ENCODE assay signal across 10 cellular contexts in genomic region chr17:38452719-38453118, GRCh38. TPM values are rescaled to one million over a fixed set of nuclear protein-coding genes. Genes with fewer than 3 reads are reported as not detected.
DNase-seq lines count a peak whose midpoint lies in the region; TF ChIP-seq lines count a peak whose summit lies in the region.
"Had no signal": no experiment of that assay in that cellular context is flagged by ENCODE, and none has a peak within 500 bp of the region (broad histone marks: within the 10 kb centered on the region; RNA-seq: fewer than 3 reads in every experiment).

No MANE protein-coding gene starts in this region.

- H2BK15ac ChIP-seq in mesendoderm (replicated peaks; ENCODE audit: low read depth) = no peak overlapping the region

- H3K36me3 ChIP-seq in mesendoderm (ENCODE audit: control insufficient read depth, insufficient read depth, low read length) (no peaks in the 10 kb centered on the region), tibial artery (no peaks in the 10 kb centered on the region)

- WGBS in mesendoderm (ENCODE audit: extremely low coverage, insufficient coverage, low lambda C conversion rate) = no CpG with 5 or more reads among the region's 6 CpGs

- H3K18ac ChIP-seq in mesendoderm (ENCODE audit: low read length) = peak overlapping the region; percentile 3

- peak overlapping the region; percentile 76 for H3K27ac ChIP-seq in caudate nucleus (ENCODE audit: low read depth, low read length)
- H3K27ac ChIP-seq in mesendoderm (ENCODE audit: low read depth, low read length) = peak overlapping the region; percentile 61
- H3K27ac ChIP-seq in tibial artery = peak overlapping the region; percentile 73 to 84
- H3K27ac ChIP-seq: C4-2B had no signal

- H4K5ac ChIP-seq in mesendoderm (ENCODE audit: low read length) = no peak overlapping the region

- H3K27me3 Mint-ChIP-seq in activated naive CD8-positive, alpha-beta T cell = peaks cover 25% of the 10 kb centered on the region
- peaks cover 52% of the 10 kb centered on the region for H3K27me3 Mint-ChIP-seq in activated naive CD8-positive, alpha-beta T cell treated with anti-CD3 and anti-CD28 coated beads for 36 hours

- no peaks in the 10 kb centered on the region for H3K9me3 ChIP-seq in tibial artery

- peak overlapping the region; percentile 21 for H3K4ac ChIP-seq in mesendoderm (ENCODE audit: low read depth, low read length)

- TF ChIP-seq CTCF in tibial artery (IDR thresholded peaks at IDR 0.05) = no peak

- peaks cover 16% of the 10 kb centered on the region for H3K79me1 ChIP-seq in mesendoderm (ENCODE audit: low read length)

- no peak overlapping the region for H3K23ac ChIP-seq in mesendoderm (ENCODE audit: low read length)

- H3K36me3 Mint-ChIP-seq in activated naive CD8-positive, alpha-beta T cell = no peaks in the 10 kb centered on the region
- no peaks in the 10 kb centered on the region for H3K36me3 Mint-ChIP-seq in activated naive CD8-positive, alpha-beta T cell treated with anti-CD3 and anti-CD28 coated beads for 36 hours

- peaks cover 21% of the 10 kb centered on the region for H3K79me2 ChIP-seq in mesendoderm (ENCODE audit: control insufficient read depth, insufficient read depth, low read length)

- peak overlapping the region; percentile 66 for H3K9ac ChIP-seq in mesendoderm (ENCODE audit: low read length)

- H2AK5ac ChIP-seq in mesendoderm (ENCODE audit: low read length) = peak overlapping the region; percentile 41

- H3K27me3 ChIP-seq in mesendoderm (ENCODE audit: insufficient read depth, low read length, poor library complexity) (no peaks in the 10 kb centered on the region), tibial artery (no peaks in the 10 kb centered on the region)

- H3K4me3 ChIP-seq in mesendoderm (ENCODE audit: low read length) (no peak overlapping the region), tibial artery (no peak overlapping the region)

- H3K56ac ChIP-seq in mesendoderm (ENCODE audit: low read length) = peak overlapping the region; percentile 91

- no peak overlapping the region for H4K8ac ChIP-seq in mesendoderm (ENCODE audit: low read depth, low read length)

- intact Hi-C loops in tibial artery (cut with DNase I; ENCODE audit: low total_unique reads) = no loop called here

- H3K4me1 Mint-ChIP-seq in activated naive CD8-positive, alpha-beta T cell (ENCODE audit: low read depth) = peaks cover 17% of the 10 kb centered on the region
- peaks cover 13% of the 10 kb centered on the region for H3K4me1 Mint-ChIP-seq in activated naive CD8-positive, alpha-beta T cell treated with anti-CD3 and anti-CD28 coated beads for 36 hours

- no peak overlapping the region for H2BK120ac ChIP-seq in mesendoderm (ENCODE audit: low read depth, low read length)

- H2BK5ac ChIP-seq in mesendoderm (ENCODE audit: low read length) = peak overlapping the region; percentile 14

- peaks cover 36% of the 10 kb centered on the region for H3K4me1 ChIP-seq in mesendoderm (ENCODE audit: control insufficient read depth, low read depth, low read length)
- peaks cover 0 to 88% (median 63%) of the 10 kb centered on the region in 4 donors for H3K4me1 ChIP-seq in tibial artery

- H3K27ac Mint-ChIP-seq in activated naive CD8-positive, alpha-beta T cell = no peak overlapping the region
- no peak overlapping the region for H3K27ac Mint-ChIP-seq in activated naive CD8-positive, alpha-beta T cell treated with anti-CD3 and anti-CD28 coated beads for 36 hours

- H3K4me2 ChIP-seq in mesendoderm (ENCODE audit: low read length) = no peak overlapping the region

- peak overlapping the region; percentile 65 for H3K4me3 Mint-ChIP-seq in activated naive CD8-positive, alpha-beta T cell
- no peak overlapping the region for H3K4me3 Mint-ChIP-seq in activated naive CD8-positive, alpha-beta T cell treated with anti-CD3 and anti-CD28 coated beads for 36 hours

- no peak for DNase-seq in activated naive CD8-positive, alpha-beta T cell treated with anti-CD3 and anti-CD28 coated beads for 36 hours
- DNase-seq in caudate nucleus (lab: John Stamatoyannopoulos, UW) = no peak
- DNase-seq in mesendoderm = peak; percentile 54
- no peak for DNase-seq in tibial artery
- no peak for DNase-seq in NCI-H1417 (lab: John Stamatoyannopoulos, UW)
- DNase-seq in amniotic stem cell (lab: John Stamatoyannopoulos, UW) = no peak
- DNase-seq in stimulated activated CD4-positive, alpha-beta T cell treated with anti-CD3 and anti-CD28 coated beads, Interleukin-2, amount 100 ng/mL, for 24 hours = no peak
- DNase-seq: NCI-H1417 treated with DMSO at 0.1 percent for 48 hours had no signal

- H3K9me3 Mint-ChIP-seq in activated naive CD8-positive, alpha-beta T cell (ENCODE audit: low read depth) = no peaks in the 10 kb centered on the region
- H3K9me3 Mint-ChIP-seq in activated naive CD8-positive, alpha-beta T cell treated with anti-CD3 and anti-CD28 coated beads for 36 hours = no peaks in the 10 kb centered on the region

RNA-seq across cellular contexts. Expression of gene ARHGAP23, which starts 24.5 kb away (rescaled TPM):
- under 1 TPM; 0.08 to 0.66 TPM for total RNA-seq in activated naive CD8-positive, alpha-beta T cell treated with anti-CD3 and anti-CD28 coated beads for 36 hours
- 32.5 TPM for polyA plus RNA-seq in mesendoderm (2013, experiment 1 of 2)
- polyA plus RNA-seq in mesendoderm (2013, experiment 2 of 2) = 31.7 TPM
